Comparison of ENCODE assay signal across 10 cellular contexts in genomic region chr4:53019485-53020382, GRCh38.
A peak's percentile ranks its signal among the peaks of the same experiment; 100 is the strongest.
DNase-seq lines count a peak whose midpoint lies in the region; ATAC-seq and TF ChIP-seq lines count a peak whose summit lies in the region.
"Had no signal": no experiment of that assay in that cellular context is flagged by ENCODE, and none has a peak within 500 bp of the region (broad histone marks: within the 10 kb centered on the region; RNA-seq: fewer than 3 reads in every experiment).

No MANE protein-coding gene starts in this region.

- ATAC-seq in HG02610 (IDR thresholded peaks at IDR 0.05; ENCODE audit: unreplicated experiment), result no peak

- H3K4me1 ChIP-seq in adrenal gland (replicated peaks in 1 of 2), result peaks cover 35 to 63% of the 10 kb centered on the region in 2 donors
- peaks cover 12% of the 10 kb centered on the region for H3K4me1 ChIP-seq in smooth muscle cell (ENCODE audit: low read depth)
- H3K4me1 ChIP-seq in tibial artery, result peaks cover 0 to 55% (median 31%) of the 10 kb centered on the region in 4 donors
- H3K4me1 ChIP-seq in PC-9 (replicated peaks; ENCODE audit: insufficient read depth), result no peaks in the 10 kb centered on the region; the same call in 1 of the 2 replicates

- peak; percentile 25 for DNase-seq in HT1080 (ENCODE audit: low read depth)
- DNase-seq in adrenal gland, result peak in 6 of 7 donors; percentile 31 to 79 (median 63)
- peak; percentile 81 for DNase-seq in islet precursor cell
- DNase-seq in smooth muscle cell (lab: John Stamatoyannopoulos, UW; ENCODE audit: unreplicated experiment), result no peak
- no peak for DNase-seq in tibial artery
- no peak for DNase-seq in PC-9
- DNase-seq: caudate nucleus; stimulated activated CD4-positive, alpha-beta T cell treated with anti-CD3 and anti-CD28 coated beads, Interleukin-2, amount 100 ng/mL, for 48 hours; T-helper 1 cell had no signal

- H3K36me3 ChIP-seq in adrenal gland (replicated peaks in 1 of 2) (no peaks in the 10 kb centered on the region), smooth muscle cell (ENCODE audit: low read depth) (no peaks in the 10 kb centered on the region), tibial artery (no peaks in the 10 kb centered on the region), PC-9 (ENCODE audit: low read depth) (no peaks in the 10 kb centered on the region)

- no peaks in the 10 kb centered on the region for H4K20me1 ChIP-seq in smooth muscle cell (ENCODE audit: low read depth)
- no peaks in the 10 kb centered on the region for H4K20me1 ChIP-seq in PC-9 (ENCODE audit: insufficient read depth)

- H3K4me2 ChIP-seq in smooth muscle cell (peak overlapping the region; percentile 62), PC-9 (no peak overlapping the region)

- H3K9ac ChIP-seq in smooth muscle cell (ENCODE audit: low read depth), result peak overlapping the region; percentile 30

- no TSS peak for BruUV-seq in PC-9 (replicated peaks; lab: Mats Ljungman, UMichigan)

- TF ChIP-seq CTCF in adrenal gland (IDR thresholded peaks at IDR 0.05), result no peak
- no peak for TF ChIP-seq CTCF in smooth muscle cell (IDR thresholded peaks at IDR 0.05; ENCODE audit: borderline replicate concordance, insufficient read depth, poor library complexity, severe bottlenecking)
- no peak for TF ChIP-seq CTCF in tibial artery (IDR thresholded peaks at IDR 0.05)
- no peak for TF ChIP-seq CTCF in PC-9 (conservative IDR thresholded peaks at IDR 0.05)

- POLR2A ChIA-PET in PC-9 (lab: Charles Lee; ENCODE audit: unreplicated experiment), result interaction anchor here (0.6 kb wide), 1 partner anchor 378 kb away, joined by 5 read pairs; no protein-coding TSS in a partner anchor

- peaks cover 7% of the 10 kb centered on the region for H3F3A ChIP-seq in smooth muscle cell (ENCODE audit: low read depth)
- H3F3A ChIP-seq in PC-9 (ENCODE audit: insufficient read depth, low read depth), result no peaks in the 10 kb centered on the region

- 27 to 38% (median 29%) methylated on average over 6 of the region's 6 CpGs for WGBS in adrenal gland, 4 donors
- 20% methylated on average over 6 of the region's 6 CpGs for WGBS in smooth muscle cell (ENCODE audit: low lambda C conversion rate)

- H3K9me3 ChIP-seq in adrenal gland (replicated peaks in 1 of 3), result no peaks in the 10 kb centered on the region
- H3K9me3 ChIP-seq in smooth muscle cell (replicated peaks; ENCODE audit: low read depth), result no peaks in the 10 kb centered on the region
- H3K9me3 ChIP-seq in tibial artery, result no peaks in the 10 kb centered on the region
- no peaks in the 10 kb centered on the region for H3K9me3 ChIP-seq in PC-9 (ENCODE audit: insufficient read depth, low read depth)

- no peaks in the 10 kb centered on the region for H3K79me2 ChIP-seq in smooth muscle cell (ENCODE audit: low read depth)
- H3K79me2 ChIP-seq in PC-9 (ENCODE audit: low read depth), result no peaks in the 10 kb centered on the region

- CTCF ChIA-PET in PC-9 (lab: Charles Lee), result no interaction called here

- H3K4me3 ChIP-seq in adrenal gland (no peak overlapping the region), smooth muscle cell (no peak overlapping the region), tibial artery (no peak overlapping the region), PC-9 (no peak overlapping the region)

- TF ChIP-seq POLR2A in adrenal gland (IDR thresholded peaks at IDR 0.05), result no peak

- no peaks in the 10 kb centered on the region for H3K9me2 ChIP-seq in PC-9 (ENCODE audit: insufficient read depth)

- H3K27me3 ChIP-seq in adrenal gland, result no peaks in the 10 kb centered on the region
- no peaks in the 10 kb centered on the region for H3K27me3 ChIP-seq in smooth muscle cell (ENCODE audit: low read depth)
- no peaks in the 10 kb centered on the region for H3K27me3 ChIP-seq in tibial artery
- H3K27me3 ChIP-seq in PC-9 (ENCODE audit: insufficient read depth, low read depth), result no peaks in the 10 kb centered on the region

- intact Hi-C loops in adrenal gland (cut with DNase I), result loop anchor here (5.0 to 10.0 kb wide), 4 partner anchors 175 to 1215 kb away; no protein-coding TSS in a partner anchor
- intact Hi-C loops in tibial artery (cut with DNase I; ENCODE audit: low total_unique reads), result loop anchor here (10.0 kb wide), 1 partner anchor 1215 kb away; no protein-coding TSS in a partner anchor
- intact Hi-C loops in PC-9 (cut with micrococcal nuclease; ENCODE audit: unreplicated experiment), result loop anchor here (10.0 kb wide), 2 partner anchors 885 to 1215 kb away; no protein-coding TSS in a partner anchor

- H3K27ac ChIP-seq in adrenal gland (peak overlapping the region in 4 of 5 donors; percentile 47 to 82 (median 58)), smooth muscle cell (ENCODE audit: low read depth) (peak overlapping the region; percentile 67), tibial artery (peak overlapping the region in 1 of 2 donors; percentile 0), PC-9 (no peak overlapping the region)

- H2AFZ ChIP-seq in smooth muscle cell (ENCODE audit: low read depth) (no peak overlapping the region), PC-9 (no peak overlapping the region)

Comparison
In these comparisons a context has a peak if more than half of its experiments do, and no peak if none do; other contexts are left out.
1. DNase-seq: peak in HT1080 (single experiment), adrenal gland (6 of 7) and islet precursor cell (single experiment); none in smooth muscle cell (single experiment), tibial artery (0 of 2) and PC-9 (0 of 2).